Comparison of ENCODE assay signal across 1 cellular context in the genomic region with DNA sequence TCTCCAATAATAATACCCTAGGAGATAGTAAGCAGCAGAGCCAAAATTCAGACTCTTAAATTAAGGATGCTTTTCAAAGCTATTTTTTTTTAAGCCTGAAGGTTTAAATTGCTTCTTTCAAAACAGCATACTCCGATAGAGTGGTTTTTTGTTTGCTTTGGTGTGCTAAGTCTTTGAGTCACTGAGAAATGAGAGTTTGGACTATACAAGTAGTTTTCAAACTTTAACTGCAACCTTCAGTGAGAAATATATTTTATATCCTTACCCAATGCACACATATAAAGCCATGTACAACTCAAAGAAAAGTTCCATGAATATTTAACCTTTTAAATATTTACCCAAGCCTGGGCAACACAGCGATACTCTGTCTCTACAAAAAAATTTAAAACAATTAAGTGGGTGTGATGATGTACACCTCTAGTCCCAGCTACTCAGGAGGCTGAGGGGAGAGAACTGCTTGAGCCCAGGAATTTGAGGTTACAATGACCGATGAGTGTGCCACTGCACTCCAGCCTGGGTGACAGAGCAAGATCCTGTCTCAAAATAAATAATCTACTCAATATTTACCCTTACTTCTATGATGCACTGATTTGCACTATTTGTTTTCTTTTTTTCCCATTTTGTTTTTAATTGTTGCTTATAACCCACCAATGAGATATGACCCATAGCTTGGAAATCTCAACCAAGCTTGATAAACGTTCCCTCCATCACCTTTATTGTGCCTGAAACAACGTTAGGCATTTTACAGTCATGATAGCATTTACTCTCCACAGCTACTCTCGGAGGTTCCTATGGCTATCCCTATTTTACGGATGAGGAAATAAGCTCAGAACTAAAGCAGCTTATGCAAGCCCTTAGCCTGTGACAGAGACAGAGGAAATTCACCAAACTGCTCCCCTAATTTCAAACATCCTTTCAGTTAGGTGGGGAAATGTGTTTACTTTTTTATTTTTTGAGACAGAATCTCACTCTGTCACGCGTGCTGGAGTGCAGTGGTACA.
A peak's percentile ranks its signal among the peaks of the same experiment; 100 is the strongest.
TF ChIP-seq lines count a peak whose summit lies in the region.

No MANE protein-coding gene starts in this region.

TF ChIP-seq in HepG2, 621 proteins besides CTCF, POLR2A, EP300 and RAD21 (continued from another document):
- TF ChIP-seq, protein P1, sequence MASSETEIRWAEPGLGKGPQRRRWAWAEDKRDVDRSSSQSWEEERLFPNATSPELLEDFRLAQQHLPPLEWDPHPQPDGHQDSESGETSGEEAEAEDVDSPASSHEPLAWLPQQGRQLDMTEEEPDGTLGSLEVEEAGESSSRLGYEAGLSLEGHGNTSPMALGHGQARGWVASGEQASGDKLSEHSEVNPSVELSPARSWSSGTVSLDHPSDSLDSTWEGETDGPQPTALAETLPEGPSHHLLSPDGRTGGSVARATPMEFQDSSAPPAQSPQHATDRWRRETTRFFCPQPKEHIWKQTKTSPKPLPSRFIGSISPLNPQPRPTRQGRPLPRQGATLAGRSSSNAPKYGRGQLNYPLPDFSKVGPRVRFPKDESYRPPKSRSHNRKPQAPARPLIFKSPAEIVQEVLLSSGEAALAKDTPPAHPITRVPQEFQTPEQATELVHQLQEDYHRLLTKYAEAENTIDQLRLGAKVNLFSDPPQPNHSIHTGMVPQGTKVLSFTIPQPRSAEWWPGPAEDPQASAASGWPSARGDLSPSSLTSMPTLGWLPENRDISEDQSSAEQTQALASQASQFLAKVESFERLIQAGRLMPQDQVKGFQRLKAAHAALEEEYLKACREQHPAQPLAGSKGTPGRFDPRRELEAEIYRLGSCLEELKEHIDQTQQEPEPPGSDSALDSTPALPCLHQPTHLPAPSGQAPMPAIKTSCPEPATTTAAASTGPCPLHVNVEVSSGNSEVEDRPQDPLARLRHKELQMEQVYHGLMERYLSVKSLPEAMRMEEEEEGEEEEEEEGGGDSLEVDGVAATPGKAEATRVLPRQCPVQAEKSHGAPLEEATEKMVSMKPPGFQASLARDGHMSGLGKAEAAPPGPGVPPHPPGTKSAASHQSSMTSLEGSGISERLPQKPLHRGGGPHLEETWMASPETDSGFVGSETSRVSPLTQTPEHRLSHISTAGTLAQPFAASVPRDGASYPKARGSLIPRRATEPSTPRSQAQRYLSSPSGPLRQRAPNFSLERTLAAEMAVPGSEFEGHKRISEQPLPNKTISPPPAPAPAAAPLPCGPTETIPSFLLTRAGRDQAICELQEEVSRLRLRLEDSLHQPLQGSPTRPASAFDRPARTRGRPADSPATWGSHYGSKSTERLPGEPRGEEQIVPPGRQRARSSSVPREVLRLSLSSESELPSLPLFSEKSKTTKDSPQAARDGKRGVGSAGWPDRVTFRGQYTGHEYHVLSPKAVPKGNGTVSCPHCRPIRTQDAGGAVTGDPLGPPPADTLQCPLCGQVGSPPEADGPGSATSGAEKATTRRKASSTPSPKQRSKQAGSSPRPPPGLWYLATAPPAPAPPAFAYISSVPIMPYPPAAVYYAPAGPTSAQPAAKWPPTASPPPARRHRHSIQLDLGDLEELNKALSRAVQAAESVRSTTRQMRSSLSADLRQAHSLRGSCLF (CRISPR knock-in tag; IDR thresholded peaks at IDR 0.05; ENCODE audit: borderline replicate concordance) = 0 out of 2 replicates have a peak, but pooled peaks have one; percentile 81
- TF ChIP-seq HNF4A (CRISPR knock-in tag; IDR thresholded peaks at IDR 0.05) (0 out of 2 replicates have a peak, but pooled peaks have one; percentile 13), ZNF362 (CRISPR knock-in tag; IDR thresholded peaks at IDR 0.05; ENCODE audit: borderline replicate concordance) (peak; percentile 30; the same call in 1 of the 2 replicates), ASH2L (IDR thresholded peaks at IDR 0.05; ENCODE audit: insufficient read length, low read depth, low read length) (peak; percentile 22), CREB3 (CRISPR knock-in tag; IDR thresholded peaks at IDR 0.05) (0 out of 2 replicates have a peak, but pooled peaks have one; percentile 39), MED1 (CRISPR knock-in tag; IDR thresholded peaks at IDR 0.05) (peak; percentile 15; the same call in 1 of the 2 replicates), ZBTB20 (CRISPR knock-in tag; IDR thresholded peaks at IDR 0.05; ENCODE audit: borderline replicate concordance, low read depth) (no peak), SMAD3 (CRISPR knock-in tag; IDR thresholded peaks at IDR 0.05) (no peak), POLR2AphosphoS2 (IDR thresholded peaks at IDR 0.05; ENCODE audit: low read depth, low read length) (no peak), RCOR2 (CRISPR knock-in tag; IDR thresholded peaks at IDR 0.05) (peak; percentile 34; the same call in 1 of the 2 replicates), ZBTB46 (CRISPR knock-in tag; IDR thresholded peaks at IDR 0.05; ENCODE audit: borderline replicate concordance) (no peak)
